In genomic region chr9:99085949-99086948, GRCh38 we compare ENCODE assay signal across 11 cellular contexts. TPM values are rescaled to one million over a fixed set of nuclear protein-coding genes. Genes with fewer than 3 reads are reported as not detected.
A peak's percentile ranks its signal among the peaks of the same experiment; 100 is the strongest.
DNase-seq lines count a peak whose midpoint lies in the region; ATAC-seq, FAIRE-seq and TF ChIP-seq lines count a peak whose summit lies in the region.
"Had no signal": no experiment of that assay in that cellular context is flagged by ENCODE, and none has a peak within 500 bp of the region (broad histone marks: within the 10 kb centered on the region; RNA-seq: fewer than 3 reads in every experiment).

No MANE protein-coding gene starts in this region.

- TF ChIP-seq CTCF in spleen (IDR thresholded peaks at IDR 0.05 in 8 of 11, conservative IDR thresholded peaks at IDR 0.05 in 3 of 11) (no peak), HepG2 (CRISPR knock-in tag; IDR thresholded peaks at IDR 0.05) (no peak)

- no peaks in the 10 kb centered on the region for H3K27me3 ChIP-seq in naive thymus-derived CD4-positive, alpha-beta T cell (ENCODE audit: control insufficient read depth in 2 of 2, insufficient read depth in 2 of 2, low read length in 2 of 2)
- H3K27me3 ChIP-seq in spleen (replicated peaks in 1 of 7) (no peaks in the 10 kb centered on the region), HepG2 (ENCODE audit: control insufficient read depth in 1 of 2, insufficient read depth in 2 of 2, low read length in 2 of 2) (peaks cover 2 to 22% of the 10 kb centered on the region in 2 experiments; a peak in 3 of 5 replicates), mesendoderm (ENCODE audit: insufficient read depth, low read length, poor library complexity) (no peaks in the 10 kb centered on the region)

- H3K4ac ChIP-seq in mesendoderm (ENCODE audit: low read depth, low read length), result no peak overlapping the region

- no peak for FAIRE-seq in HepG2 (lab: Jason Lieb, UNC)

- H3K9me3 Mint-ChIP-seq in naive thymus-derived CD4-positive, alpha-beta T cell, result peaks cover 0 to 13% (median 2%) of the 10 kb centered on the region in 11 donors
- peaks cover 22% of the 10 kb centered on the region for H3K9me3 Mint-ChIP-seq in activated CD4-positive, alpha-beta memory T cell treated with anti-CD3 and anti-CD28 coated beads, Interleukin-2, amount 10 ng/mL, durations not matched to agents 7 days and 5 days

- H3K4me2 ChIP-seq in HepG2 (ENCODE audit: low read depth, low read length) (no peak overlapping the region), mesendoderm (ENCODE audit: low read length) (no peak overlapping the region)

- CTCF ChIA-PET in naive thymus-derived CD4-positive, alpha-beta T cell (lab: Charles Lee), result no interaction called here
- CTCF ChIA-PET in activated CD4-positive, alpha-beta memory T cell treated with anti-CD3 and anti-CD28 coated beads, Interleukin-2, amount 10 ng/mL, durations not matched to agents 7 days and 5 days (lab: Charles Lee), result interaction anchor here (1.3 to 1.6 kb wide), 2 partner anchors 10 to 27 kb away, joined by 3 to 5 read pairs; no protein-coding TSS in a partner anchor
- CTCF ChIA-PET in HepG2 (lab: Yijun Ruan, JAX; ENCODE audit: low intra/inter-chr PET ratio, low total read pairs), result no interaction called here

- no TSS peak for BruUV-seq in HepG2 (replicated peaks; lab: Mats Ljungman, UMichigan)

- no peak overlapping the region for H3K27ac ChIP-seq in naive thymus-derived CD4-positive, alpha-beta T cell (ENCODE audit: low read depth, low read length)
- no peak overlapping the region for H3K27ac ChIP-seq in spleen
- no peak overlapping the region for H3K27ac ChIP-seq in HepG2 (ENCODE audit: extremely low read length, insufficient read depth, low read length)
- no peak overlapping the region for H3K27ac ChIP-seq in mesendoderm (ENCODE audit: low read depth, low read length)
- H3K27ac ChIP-seq: neutrophil had no signal

- H2BK15ac ChIP-seq in mesendoderm (replicated peaks; ENCODE audit: low read depth), result no peak overlapping the region

- H4K5ac ChIP-seq in mesendoderm (ENCODE audit: low read length), result no peak overlapping the region

- H3K4me3 ChIP-seq in naive thymus-derived CD4-positive, alpha-beta T cell (ENCODE audit: low read length), result no peak overlapping the region
- H3K4me3 ChIP-seq in spleen, result no peak overlapping the region
- H3K4me3 ChIP-seq in HepG2 (replicated peaks in 1 of 3; ENCODE audit: insufficient read depth in 1 of 3, low read depth in 2 of 3, low read length in 3 of 3), result no peak overlapping the region
- no peak overlapping the region for H3K4me3 ChIP-seq in mesendoderm (ENCODE audit: low read length)

- H3K4me1 ChIP-seq in naive thymus-derived CD4-positive, alpha-beta T cell (ENCODE audit: control insufficient read depth in 2 of 2, insufficient read depth in 2 of 2, low read length in 2 of 2), result peaks cover 0 to 8% of the 10 kb centered on the region in 2 donors
- peaks cover 0 to 24% (median 6%) of the 10 kb centered on the region in 6 donors for H3K4me1 ChIP-seq in spleen
- no peaks in the 10 kb centered on the region for H3K4me1 ChIP-seq in HepG2 (ENCODE audit: insufficient read depth, low read length)
- H3K4me1 ChIP-seq in mesendoderm (ENCODE audit: control insufficient read depth, low read depth, low read length), result no peaks in the 10 kb centered on the region

- no peaks in the 10 kb centered on the region for H3K79me2 ChIP-seq in HepG2 (ENCODE audit: insufficient read depth, low read length)
- no peaks in the 10 kb centered on the region for H3K79me2 ChIP-seq in mesendoderm (ENCODE audit: control insufficient read depth, insufficient read depth, low read length)

- no peak overlapping the region for H3K18ac ChIP-seq in mesendoderm (ENCODE audit: low read length)

- 71 to 80% (median 75%) methylated on average over 12 of the region's 12 CpGs for WGBS in spleen, 5 donors
- WGBS in HepG2 (ENCODE audit: low lambda C conversion rate), result 22% methylated on average over 12 of the region's 12 CpGs
- no CpG with 5 or more reads among the region's 12 CpGs for WGBS in mesendoderm (ENCODE audit: extremely low coverage, insufficient coverage, low lambda C conversion rate)

- H3K9me3 ChIP-seq in naive thymus-derived CD4-positive, alpha-beta T cell (ENCODE audit: control insufficient read depth in 2 of 3, low read length in 3 of 3), result peaks cover 0 to 5% (median 0%) of the 10 kb centered on the region in 3 experiments
- H3K9me3 ChIP-seq in spleen (peaks cover 0 to 10% (median 3%) of the 10 kb centered on the region in 8 donors), HepG2 (ENCODE audit: low read length) (peaks cover 6% of the 10 kb centered on the region; the same call in 1 of the 2 replicates)
- H3K9me3 ChIP-seq: neutrophil had no signal

- no peaks in the 10 kb centered on the region for H3K36me3 ChIP-seq in naive thymus-derived CD4-positive, alpha-beta T cell (ENCODE audit: control insufficient read depth in 2 of 3, insufficient read depth in 3 of 3, low read length in 3 of 3)
- H3K36me3 ChIP-seq in spleen (no peaks in the 10 kb centered on the region), HepG2 (replicated peaks in 1 of 2; ENCODE audit: control insufficient read depth in 1 of 2, insufficient read depth in 2 of 2, low read length in 2 of 2) (no peaks in the 10 kb centered on the region), mesendoderm (ENCODE audit: control insufficient read depth, insufficient read depth, low read length) (no peaks in the 10 kb centered on the region)
- H3K36me3 ChIP-seq: neutrophil had no signal

- ATAC-seq in naive thymus-derived CD4-positive, alpha-beta T cell, result peak; percentile 78
- no peak for ATAC-seq in HepG2

- H3K4me3 Mint-ChIP-seq in naive thymus-derived CD4-positive, alpha-beta T cell, result no peak overlapping the region
- H3K4me3 Mint-ChIP-seq in activated CD4-positive, alpha-beta memory T cell treated with anti-CD3 and anti-CD28 coated beads, Interleukin-2, amount 10 ng/mL, durations not matched to agents 7 days and 5 days, result no peak overlapping the region

- H3K56ac ChIP-seq in mesendoderm (ENCODE audit: low read length), result no peak overlapping the region

- POLR2A ChIA-PET in naive thymus-derived CD4-positive, alpha-beta T cell (lab: Charles Lee), result no interaction called here
- POLR2A ChIA-PET in activated CD4-positive, alpha-beta memory T cell treated with anti-CD3 and anti-CD28 coated beads, Interleukin-2, amount 10 ng/mL, durations not matched to agents 7 days and 5 days (lab: Charles Lee), result interaction anchor here (0.9 to 2.2 kb wide), 6 partner anchors 9 to 28 kb away, joined by 3 to 9 read pairs (median 6); partner anchors contain the start of gene TGFBR1
- POLR2A ChIA-PET in HepG2 (lab: Yijun Ruan, JAX), result no interaction called here

- intact Hi-C loops in naive thymus-derived CD4-positive, alpha-beta T cell (cut with micrococcal nuclease), result loop anchor here in 1 of 2 donors (2.0 kb wide), 1 partner anchor 17 kb away; no protein-coding TSS in a partner anchor
- intact Hi-C loops in spleen (cut with DNase I; ENCODE audit: low total_unique reads) (no loop called here), HepG2 (cut with micrococcal nuclease; ENCODE audit: unreplicated experiment) (no loop called here)

- no peak overlapping the region for H4K8ac ChIP-seq in mesendoderm (ENCODE audit: low read depth, low read length)

- DNase-seq in Ammon's horn (ENCODE audit: low spot score), result peak; percentile 40
- DNase-seq in MV-4-11 (lab: John Stamatoyannopoulos, UW), result peak; percentile 95
- DNase-seq in dedifferentiated amniotic fluid mesenchymal stem cell (ENCODE audit: extremely low spot score), result peak; percentile 24
- DNase-seq in naive thymus-derived CD4-positive, alpha-beta T cell, result no peak
- DNase-seq in spleen, result no peak
- DNase-seq in activated CD4-positive, alpha-beta memory T cell treated with anti-CD3 and anti-CD28 coated beads, Interleukin-2, amount 10 ng/mL, durations not matched to agents 7 days and 5 days, result no peak
- no peak for DNase-seq in HepG2 (ENCODE audit: low spot score)
- no peak for DNase-seq in mesendoderm
- DNase-seq: activated CD4-positive, CD25-positive, alpha-beta regulatory T cell; NK-92 treated with Interleukin-12 subunit alpha and Interleukin-12 subunit beta, amount 100 ng/mL, for 24 hours had no signal

- H3K27me3 Mint-ChIP-seq in naive thymus-derived CD4-positive, alpha-beta T cell, result peaks cover 0 to 11% (median 0%) of the 10 kb centered on the region in 5 donors
- H3K27me3 Mint-ChIP-seq in activated CD4-positive, alpha-beta memory T cell treated with anti-CD3 and anti-CD28 coated beads, Interleukin-2, amount 10 ng/mL, durations not matched to agents 7 days and 5 days, result peaks cover 15% of the 10 kb centered on the region

- H3K36me3 Mint-ChIP-seq in naive thymus-derived CD4-positive, alpha-beta T cell, result peaks cover 0 to 32% (median 0%) of the 10 kb centered on the region in 5 donors
- peaks cover 28% of the 10 kb centered on the region for H3K36me3 Mint-ChIP-seq in activated CD4-positive, alpha-beta memory T cell treated with anti-CD3 and anti-CD28 coated beads, Interleukin-2, amount 10 ng/mL, durations not matched to agents 7 days and 5 days (ENCODE audit: low read depth)

- no peak overlapping the region for H2BK5ac ChIP-seq in mesendoderm (ENCODE audit: low read length)

- H3K4me1 Mint-ChIP-seq in naive thymus-derived CD4-positive, alpha-beta T cell, result peaks cover 9 to 41% (median 15%) of the 10 kb centered on the region in 7 donors
- peaks cover 24% of the 10 kb centered on the region for H3K4me1 Mint-ChIP-seq in activated CD4-positive, alpha-beta memory T cell treated with anti-CD3 and anti-CD28 coated beads, Interleukin-2, amount 10 ng/mL, durations not matched to agents 7 days and 5 days

- no peaks in the 10 kb centered on the region for H4K20me1 ChIP-seq in HepG2 (ENCODE audit: insufficient read depth, low read length)

- no peak overlapping the region for H3K9ac ChIP-seq in HepG2 (ENCODE audit: insufficient read depth, low read depth, low read length)
- H3K9ac ChIP-seq in mesendoderm (ENCODE audit: low read length), result no peak overlapping the region

- no peaks in the 10 kb centered on the region for H3K79me1 ChIP-seq in mesendoderm (ENCODE audit: low read length)

- TF ChIP-seq POLR2A in spleen (IDR thresholded peaks at IDR 0.05), result no peak
- no peak for TF ChIP-seq POLR2A in HepG2 (IDR thresholded peaks at IDR 0.05; ENCODE audit: insufficient read depth in 1 of 2, low read depth in 2 of 2, low read length in 2 of 2)

- H3K23ac ChIP-seq in mesendoderm (ENCODE audit: low read length), result no peak overlapping the region

- H3K27ac Mint-ChIP-seq in naive thymus-derived CD4-positive, alpha-beta T cell, result peak overlapping the region in 1 of 9 donors; percentile 22
- H3K27ac Mint-ChIP-seq in activated CD4-positive, alpha-beta memory T cell treated with anti-CD3 and anti-CD28 coated beads, Interleukin-2, amount 10 ng/mL, durations not matched to agents 7 days and 5 days, result no peak overlapping the region

- no peak for TF ChIP-seq RAD21 in HepG2 (CRISPR knock-in tag; IDR thresholded peaks at IDR 0.05)

- TF ChIP-seq EP300 in HepG2 (IDR thresholded peaks at IDR 0.05; ENCODE audit: low read depth in 2 of 2, low read length in 2 of 2) (no peak), HepG2 (CRISPR knock-in tag; IDR thresholded peaks at IDR 0.05; ENCODE audit: borderline replicate concordance) (no peak)

- no peak overlapping the region for H2AK5ac ChIP-seq in mesendoderm (ENCODE audit: low read length)

- no peak overlapping the region for H2AFZ ChIP-seq in HepG2 (ENCODE audit: low read length)

- in situ Hi-C loops in HepG2 (cut with HindIII; ENCODE audit: extremely low pct_ligation_motif_present, low pct_unique_long_range_greater_than_20kb), result no loop called here

- no peak overlapping the region for H2BK120ac ChIP-seq in mesendoderm (ENCODE audit: low read depth, low read length)

RNA-seq across cellular contexts. Expression of gene TGFBR1, which starts 18.7 kb away (rescaled TPM):
- total RNA-seq in naive thymus-derived CD4-positive, alpha-beta T cell, result 10 to 100 TPM; 20.6 to 95.5 (median 29.5) TPM
- 10 to 100 TPM; 18.3 to 22.0 TPM for polyA plus RNA-seq in naive thymus-derived CD4-positive, alpha-beta T cell
- total RNA-seq in spleen, result 10 to 100 TPM; 33.5 to 60.8 (median 55.8) TPM
- 10 to 100 TPM in 2 of 3 donors, 1 to 10 TPM in 1; 8.9 to 12.8 (median 10.1) TPM for polyA plus RNA-seq in spleen
- total RNA-seq in activated CD4-positive, alpha-beta memory T cell treated with anti-CD3 and anti-CD28 coated beads, Interleukin-2, amount 10 ng/mL, durations not matched to agents 7 days and 5 days, result 10 to 100 TPM; 57.4 to 58.5 TPM
- 21.2 and 23.9 TPM in 2 replicates for total RNA-seq in HepG2 (2016; rRNA removed; fragmentation: Illumina TruSeq; extraction: Trizol)
- total RNA-seq in HepG2 (2016; cell fraction: cytosol; rRNA removed; fragmentation: Illumina TruSeq; extraction: Trizol; ENCODE audit: low read depth), result 5.6 and 5.9 TPM in 2 replicates
- 18.4 and 22.1 TPM in 2 replicates for total RNA-seq in HepG2 (2016; cell fraction: insoluble cytoplasmic fraction; rRNA removed; fragmentation: Illumina TruSeq; extraction: Trizol)
- total RNA-seq in HepG2 (2016; cell fraction: membrane; rRNA removed; fragmentation: Illumina TruSeq; extraction: Trizol), result 14.2 and 17.5 TPM in 2 replicates
- 21.2 and 24.6 TPM in 2 replicates for total RNA-seq in HepG2 (2016; cell fraction: nucleus; rRNA removed; fragmentation: Illumina TruSeq; extraction: Trizol)
- 16.8 and 16.9 TPM in 2 replicates for polyA plus RNA-seq in HepG2 (2011; rRNA removed)
- polyA plus RNA-seq in HepG2 (2011; cell fraction: cytosol; rRNA removed), result 7.4 and 11.8 TPM in 2 replicates
- 5.4 and 6.2 TPM in 2 replicates for polyA plus RNA-seq in HepG2 (2011; cell fraction: nucleus; rRNA removed)
- polyA plus RNA-seq in HepG2 (2012), result 10.1 and 10.7 TPM in 2 replicates
- polyA plus RNA-seq in HepG2 (2016; cell fraction: cytosol; fragmentation: Illumina TruSeq; extraction: Trizol; ENCODE audit: low read depth), result 0.79 and 1.2 TPM in 2 replicates
- 10.0 and 10.3 TPM in 2 replicates for polyA plus RNA-seq in HepG2 (2016; cell fraction: insoluble cytoplasmic fraction; fragmentation: Illumina TruSeq; extraction: Trizol; ENCODE audit: low read depth)
- 3.4 and 3.9 TPM in 2 replicates for polyA plus RNA-seq in HepG2 (2016; cell fraction: membrane; fragmentation: Illumina TruSeq; extraction: Trizol; ENCODE audit: low read depth)
- polyA plus RNA-seq in HepG2 (2016; cell fraction: nucleus; fragmentation: Illumina TruSeq; extraction: Trizol; ENCODE audit: insufficient read depth, low read depth), result 16.7 and 17.0 TPM in 2 replicates
- polyA minus RNA-seq in HepG2 (2011; rRNA and poly(A)+ RNA removed; ENCODE audit: low replicate concordance), result 103 and 225 TPM in 2 replicates
- polyA minus RNA-seq in HepG2 (2011; cell fraction: cytosol; rRNA and poly(A)+ RNA removed), result 40.2 and 45.8 TPM in 2 replicates
- polyA minus RNA-seq in HepG2 (2011; cell fraction: nucleus; rRNA and poly(A)+ RNA removed), result 22.3 and 22.5 TPM in 2 replicates
- 21.7 TPM for polyA plus RNA-seq in mesendoderm (2013, experiment 1 of 2)
- 21.0 TPM for polyA plus RNA-seq in mesendoderm (2013, experiment 2 of 2)

Comparison
In these comparisons a context has a peak if more than half of its experiments do, and no peak if none do; other contexts are left out.
1. DNase-seq: peak in Ammon's horn (single experiment), MV-4-11 (single experiment) and dedifferentiated amniotic fluid mesenchymal stem cell (single experiment); none in naive thymus-derived CD4-positive, alpha-beta T cell (0 of 9), spleen (single experiment), activated CD4-positive, alpha-beta memory T cell treated with anti-CD3 and anti-CD28 coated beads, Interleukin-2, amount 10 ng/mL, durations not matched to agents 7 days and 5 days (single experiment), HepG2 (single experiment) and mesendoderm (single experiment).